1 cellular context compared by ENCODE assay signal in the genomic region with DNA sequence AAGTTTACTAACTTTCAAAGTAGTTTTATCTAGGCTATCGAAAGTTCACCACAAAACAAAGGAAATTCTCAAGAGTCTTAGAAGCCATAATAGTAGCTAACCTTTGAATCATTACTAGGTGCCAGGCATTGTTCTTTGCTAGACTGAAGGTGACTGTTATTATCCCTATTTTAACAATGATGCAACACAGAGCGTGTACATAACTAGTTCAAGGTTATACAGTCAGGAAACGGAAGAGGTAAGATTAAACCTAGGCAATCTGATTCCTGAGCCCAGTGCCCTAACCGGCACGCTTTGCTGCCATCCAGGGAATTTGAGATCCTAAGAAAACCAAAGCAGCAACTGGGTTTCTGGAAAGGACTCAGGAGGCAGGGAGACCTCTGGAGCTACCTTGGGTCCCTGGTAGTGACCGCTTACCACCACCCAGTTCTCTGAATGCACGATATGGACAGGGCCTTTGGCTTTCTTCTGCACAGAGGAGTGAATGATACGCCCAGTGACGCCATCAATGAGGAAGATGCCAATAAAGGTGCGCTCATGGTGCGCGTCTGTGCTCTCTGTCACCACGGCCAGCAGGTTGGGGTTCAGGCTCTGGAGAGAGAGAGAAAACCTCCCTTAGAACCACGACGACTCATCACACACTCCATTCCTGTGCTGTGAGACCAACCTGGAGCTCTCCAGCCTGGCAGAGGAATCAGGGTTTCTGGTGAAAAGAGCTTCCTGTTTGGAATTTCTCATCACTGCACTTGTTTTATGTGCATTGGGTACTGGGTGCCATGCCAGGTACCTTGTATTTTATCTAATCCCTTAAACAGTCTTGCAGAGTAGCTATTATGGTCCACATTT.
TF ChIP-seq lines count a peak whose summit lies in the region.

No MANE protein-coding gene starts in this region.

TF ChIP-seq in HepG2, 621 proteins besides CTCF, POLR2A, EP300 and RAD21 (continued from another document and continues in another):
- TF ChIP-seq, protein P1, sequence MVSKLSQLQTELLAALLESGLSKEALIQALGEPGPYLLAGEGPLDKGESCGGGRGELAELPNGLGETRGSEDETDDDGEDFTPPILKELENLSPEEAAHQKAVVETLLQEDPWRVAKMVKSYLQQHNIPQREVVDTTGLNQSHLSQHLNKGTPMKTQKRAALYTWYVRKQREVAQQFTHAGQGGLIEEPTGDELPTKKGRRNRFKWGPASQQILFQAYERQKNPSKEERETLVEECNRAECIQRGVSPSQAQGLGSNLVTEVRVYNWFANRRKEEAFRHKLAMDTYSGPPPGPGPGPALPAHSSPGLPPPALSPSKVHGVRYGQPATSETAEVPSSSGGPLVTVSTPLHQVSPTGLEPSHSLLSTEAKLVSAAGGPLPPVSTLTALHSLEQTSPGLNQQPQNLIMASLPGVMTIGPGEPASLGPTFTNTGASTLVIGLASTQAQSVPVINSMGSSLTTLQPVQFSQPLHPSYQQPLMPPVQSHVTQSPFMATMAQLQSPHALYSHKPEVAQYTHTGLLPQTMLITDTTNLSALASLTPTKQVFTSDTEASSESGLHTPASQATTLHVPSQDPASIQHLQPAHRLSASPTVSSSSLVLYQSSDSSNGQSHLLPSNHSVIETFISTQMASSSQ (IDR thresholded peaks at IDR 0.05; ENCODE audit: low read depth), result 0 out of 2 replicates have a peak, but pooled peaks have one; percentile 19
- TF ChIP-seq, protein P1 (CRISPR knock-in tag; IDR thresholded peaks at IDR 0.05; ENCODE audit: borderline replicate concordance), result no peak
- TF ChIP-seq, protein P2, sequence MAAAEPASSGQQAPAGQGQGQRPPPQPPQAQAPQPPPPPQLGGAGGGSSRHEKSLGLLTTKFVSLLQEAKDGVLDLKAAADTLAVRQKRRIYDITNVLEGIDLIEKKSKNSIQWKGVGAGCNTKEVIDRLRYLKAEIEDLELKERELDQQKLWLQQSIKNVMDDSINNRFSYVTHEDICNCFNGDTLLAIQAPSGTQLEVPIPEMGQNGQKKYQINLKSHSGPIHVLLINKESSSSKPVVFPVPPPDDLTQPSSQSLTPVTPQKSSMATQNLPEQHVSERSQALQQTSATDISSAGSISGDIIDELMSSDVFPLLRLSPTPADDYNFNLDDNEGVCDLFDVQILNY (CRISPR knock-in tag; conservative IDR thresholded peaks at IDR 0.05), result no peak
- peak; percentile 75 for TF ChIP-seq PITX1 (CRISPR knock-in tag; IDR thresholded peaks at IDR 0.05)
- TF ChIP-seq ZNF891 (CRISPR knock-in tag; IDR thresholded peaks at IDR 0.05), result no peak
- TF ChIP-seq ZNF773 (CRISPR knock-in tag; IDR thresholded peaks at IDR 0.05; ENCODE audit: borderline replicate concordance), result no peak
- TF ChIP-seq CREM (IDR thresholded peaks at IDR 0.05), result peak; percentile 33; the same call in 1 of the 2 replicates
- TF ChIP-seq CREM (CRISPR knock-in tag; IDR thresholded peaks at IDR 0.05), result no peak
- TF ChIP-seq ZNF782 (CRISPR knock-in tag; IDR thresholded peaks at IDR 0.05; ENCODE audit: borderline replicate concordance), result no peak
- TF ChIP-seq, protein P3, sequence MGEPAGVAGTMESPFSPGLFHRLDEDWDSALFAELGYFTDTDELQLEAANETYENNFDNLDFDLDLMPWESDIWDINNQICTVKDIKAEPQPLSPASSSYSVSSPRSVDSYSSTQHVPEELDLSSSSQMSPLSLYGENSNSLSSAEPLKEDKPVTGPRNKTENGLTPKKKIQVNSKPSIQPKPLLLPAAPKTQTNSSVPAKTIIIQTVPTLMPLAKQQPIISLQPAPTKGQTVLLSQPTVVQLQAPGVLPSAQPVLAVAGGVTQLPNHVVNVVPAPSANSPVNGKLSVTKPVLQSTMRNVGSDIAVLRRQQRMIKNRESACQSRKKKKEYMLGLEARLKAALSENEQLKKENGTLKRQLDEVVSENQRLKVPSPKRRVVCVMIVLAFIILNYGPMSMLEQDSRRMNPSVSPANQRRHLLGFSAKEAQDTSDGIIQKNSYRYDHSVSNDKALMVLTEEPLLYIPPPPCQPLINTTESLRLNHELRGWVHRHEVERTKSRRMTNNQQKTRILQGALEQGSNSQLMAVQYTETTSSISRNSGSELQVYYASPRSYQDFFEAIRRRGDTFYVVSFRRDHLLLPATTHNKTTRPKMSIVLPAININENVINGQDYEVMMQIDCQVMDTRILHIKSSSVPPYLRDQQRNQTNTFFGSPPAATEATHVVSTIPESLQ (CRISPR knock-in tag; conservative IDR thresholded peaks at IDR 0.05), result no peak
- no peak for TF ChIP-seq ZNF367 (CRISPR knock-in tag; IDR thresholded peaks at IDR 0.05; ENCODE audit: borderline replicate concordance)
- TF ChIP-seq, protein P4, sequence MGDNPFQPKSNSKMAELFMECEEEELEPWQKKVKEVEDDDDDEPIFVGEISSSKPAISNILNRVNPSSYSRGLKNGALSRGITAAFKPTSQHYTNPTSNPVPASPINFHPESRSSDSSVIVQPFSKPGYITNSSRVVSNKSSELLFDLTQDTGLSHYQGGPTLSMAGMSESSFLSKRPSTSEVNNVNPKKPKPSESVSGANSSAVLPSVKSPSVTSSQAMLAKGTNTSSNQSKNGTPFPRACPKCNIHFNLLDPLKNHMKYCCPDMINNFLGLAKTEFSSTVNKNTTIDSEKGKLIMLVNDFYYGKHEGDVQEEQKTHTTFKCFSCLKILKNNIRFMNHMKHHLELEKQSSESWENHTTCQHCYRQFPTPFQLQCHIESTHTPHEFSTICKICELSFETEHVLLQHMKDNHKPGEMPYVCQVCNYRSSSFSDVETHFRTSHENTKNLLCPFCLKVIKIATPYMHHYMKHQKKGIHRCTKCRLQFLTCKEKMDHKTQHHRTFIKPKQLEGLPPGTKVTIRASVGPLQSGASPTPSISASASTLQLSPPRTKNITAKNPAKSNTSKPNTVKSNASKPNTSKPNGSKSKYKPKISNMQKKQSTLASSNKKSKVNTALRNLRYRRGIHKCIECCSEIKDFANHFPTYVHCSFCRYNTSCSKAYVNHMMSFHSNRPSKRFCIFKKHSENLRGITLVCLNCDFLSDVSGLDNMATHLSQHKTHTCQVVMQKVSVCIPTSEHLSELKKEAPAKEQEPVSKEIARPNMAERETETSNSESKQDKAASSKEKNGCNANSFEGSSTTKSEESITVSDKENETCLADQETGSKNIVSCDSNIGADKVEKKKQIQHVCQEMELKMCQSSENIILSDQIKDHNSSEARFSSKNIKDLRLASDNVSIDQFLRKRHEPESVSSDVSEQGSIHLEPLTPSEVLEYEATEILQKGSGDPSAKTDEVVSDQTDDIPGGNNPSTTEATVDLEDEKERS (CRISPR knock-in tag; IDR thresholded peaks at IDR 0.05), result no peak
- no peak for TF ChIP-seq SRSF1 (optimal IDR thresholded peaks at IDR 0.05; ENCODE audit: low read depth, low read length)
- no peak for TF ChIP-seq ZNF703 (CRISPR knock-in tag; IDR thresholded peaks at IDR 0.05; ENCODE audit: borderline replicate concordance)
- TF ChIP-seq ZNF510 (CRISPR knock-in tag; IDR thresholded peaks at IDR 0.05; ENCODE audit: low read depth), result no peak
- no peak for TF ChIP-seq ZNF746 (CRISPR knock-in tag; IDR thresholded peaks at IDR 0.05)
- TF ChIP-seq KMT2A (CRISPR knock-in tag; IDR thresholded peaks at IDR 0.05), result no peak
- TF ChIP-seq, protein P5, sequence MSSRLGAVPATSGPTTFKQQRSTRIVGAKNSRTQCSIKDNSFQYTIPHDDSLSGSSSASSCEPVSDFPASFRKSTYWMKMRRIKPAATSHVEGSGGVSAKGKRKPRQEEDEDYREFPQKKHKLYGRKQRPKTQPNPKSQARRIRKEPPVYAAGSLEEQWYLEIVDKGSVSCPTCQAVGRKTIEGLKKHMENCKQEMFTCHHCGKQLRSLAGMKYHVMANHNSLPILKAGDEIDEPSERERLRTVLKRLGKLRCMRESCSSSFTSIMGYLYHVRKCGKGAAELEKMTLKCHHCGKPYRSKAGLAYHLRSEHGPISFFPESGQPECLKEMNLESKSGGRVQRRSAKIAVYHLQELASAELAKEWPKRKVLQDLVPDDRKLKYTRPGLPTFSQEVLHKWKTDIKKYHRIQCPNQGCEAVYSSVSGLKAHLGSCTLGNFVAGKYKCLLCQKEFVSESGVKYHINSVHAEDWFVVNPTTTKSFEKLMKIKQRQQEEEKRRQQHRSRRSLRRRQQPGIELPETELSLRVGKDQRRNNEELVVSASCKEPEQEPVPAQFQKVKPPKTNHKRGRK (CRISPR knock-in tag; IDR thresholded peaks at IDR 0.05), result no peak
- TF ChIP-seq GABPA (IDR thresholded peaks at IDR 0.05; ENCODE audit: low read depth, low read length), result no peak
- peak; percentile 64 for TF ChIP-seq GABPA (CRISPR knock-in tag; IDR thresholded peaks at IDR 0.05; ENCODE audit: low read depth)
- TF ChIP-seq HDAC6 (IDR thresholded peaks at IDR 0.05; ENCODE audit: low read depth, low read length), result no peak
- TF ChIP-seq, protein P6, sequence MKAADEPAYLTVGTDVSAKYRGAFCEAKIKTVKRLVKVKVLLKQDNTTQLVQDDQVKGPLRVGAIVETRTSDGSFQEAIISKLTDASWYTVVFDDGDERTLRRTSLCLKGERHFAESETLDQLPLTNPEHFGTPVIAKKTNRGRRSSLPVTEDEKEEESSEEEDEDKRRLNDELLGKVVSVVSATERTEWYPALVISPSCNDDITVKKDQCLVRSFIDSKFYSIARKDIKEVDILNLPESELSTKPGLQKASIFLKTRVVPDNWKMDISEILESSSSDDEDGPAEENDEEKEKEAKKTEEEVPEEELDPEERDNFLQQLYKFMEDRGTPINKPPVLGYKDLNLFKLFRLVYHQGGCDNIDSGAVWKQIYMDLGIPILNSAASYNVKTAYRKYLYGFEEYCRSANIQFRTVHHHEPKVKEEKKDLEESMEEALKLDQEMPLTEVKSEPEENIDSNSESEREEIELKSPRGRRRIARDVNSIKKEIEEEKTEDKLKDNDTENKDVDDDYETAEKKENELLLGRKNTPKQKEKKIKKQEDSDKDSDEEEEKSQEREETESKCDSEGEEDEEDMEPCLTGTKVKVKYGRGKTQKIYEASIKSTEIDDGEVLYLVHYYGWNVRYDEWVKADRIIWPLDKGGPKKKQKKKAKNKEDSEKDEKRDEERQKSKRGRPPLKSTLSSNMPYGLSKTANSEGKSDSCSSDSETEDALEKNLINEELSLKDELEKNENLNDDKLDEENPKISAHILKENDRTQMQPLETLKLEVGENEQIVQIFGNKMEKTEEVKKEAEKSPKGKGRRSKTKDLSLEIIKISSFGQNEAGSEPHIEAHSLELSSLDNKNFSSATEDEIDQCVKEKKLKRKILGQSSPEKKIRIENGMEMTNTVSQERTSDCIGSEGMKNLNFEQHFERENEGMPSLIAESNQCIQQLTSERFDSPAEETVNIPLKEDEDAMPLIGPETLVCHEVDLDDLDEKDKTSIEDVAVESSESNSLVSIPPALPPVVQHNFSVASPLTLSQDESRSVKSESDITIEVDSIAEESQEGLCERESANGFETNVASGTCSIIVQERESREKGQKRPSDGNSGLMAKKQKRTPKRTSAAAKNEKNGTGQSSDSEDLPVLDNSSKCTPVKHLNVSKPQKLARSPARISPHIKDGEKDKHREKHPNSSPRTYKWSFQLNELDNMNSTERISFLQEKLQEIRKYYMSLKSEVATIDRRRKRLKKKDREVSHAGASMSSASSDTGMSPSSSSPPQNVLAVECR (CRISPR knock-in tag; IDR thresholded peaks at IDR 0.05; ENCODE audit: borderline replicate concordance), result no peak; the same call in 1 of the 2 replicates
- 0 out of 2 replicates have a peak, but pooled peaks have one; percentile 26 for TF ChIP-seq ZFP1 (CRISPR knock-in tag; IDR thresholded peaks at IDR 0.05)
- no peak for TF ChIP-seq RFXAP (CRISPR knock-in tag; IDR thresholded peaks at IDR 0.05; ENCODE audit: borderline replicate concordance)
- TF ChIP-seq ZNF552 (CRISPR knock-in tag; IDR thresholded peaks at IDR 0.05; ENCODE audit: borderline replicate concordance), result no peak
- TF ChIP-seq, protein P7, sequence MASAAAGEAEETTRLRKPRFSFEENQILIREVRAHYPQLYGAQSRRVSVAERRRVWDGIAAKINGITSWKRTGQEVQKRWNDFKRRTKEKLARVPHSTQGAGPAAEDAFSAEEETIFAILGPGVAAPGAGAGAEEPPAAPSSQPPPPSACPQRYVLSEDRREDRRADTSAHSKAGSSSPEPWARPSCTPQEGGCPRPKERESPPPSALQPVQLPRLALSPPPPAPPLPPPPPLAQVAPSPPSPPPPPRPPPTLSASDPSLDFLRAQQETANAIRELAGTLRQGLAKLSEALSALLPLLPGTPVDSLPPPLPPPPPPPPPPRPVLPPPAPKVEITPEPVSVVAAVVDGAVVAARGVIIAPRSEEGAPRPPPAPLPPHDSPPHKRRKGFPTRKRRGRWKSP (CRISPR knock-in tag; IDR thresholded peaks at IDR 0.05), result no peak
- TF ChIP-seq, protein P8, sequence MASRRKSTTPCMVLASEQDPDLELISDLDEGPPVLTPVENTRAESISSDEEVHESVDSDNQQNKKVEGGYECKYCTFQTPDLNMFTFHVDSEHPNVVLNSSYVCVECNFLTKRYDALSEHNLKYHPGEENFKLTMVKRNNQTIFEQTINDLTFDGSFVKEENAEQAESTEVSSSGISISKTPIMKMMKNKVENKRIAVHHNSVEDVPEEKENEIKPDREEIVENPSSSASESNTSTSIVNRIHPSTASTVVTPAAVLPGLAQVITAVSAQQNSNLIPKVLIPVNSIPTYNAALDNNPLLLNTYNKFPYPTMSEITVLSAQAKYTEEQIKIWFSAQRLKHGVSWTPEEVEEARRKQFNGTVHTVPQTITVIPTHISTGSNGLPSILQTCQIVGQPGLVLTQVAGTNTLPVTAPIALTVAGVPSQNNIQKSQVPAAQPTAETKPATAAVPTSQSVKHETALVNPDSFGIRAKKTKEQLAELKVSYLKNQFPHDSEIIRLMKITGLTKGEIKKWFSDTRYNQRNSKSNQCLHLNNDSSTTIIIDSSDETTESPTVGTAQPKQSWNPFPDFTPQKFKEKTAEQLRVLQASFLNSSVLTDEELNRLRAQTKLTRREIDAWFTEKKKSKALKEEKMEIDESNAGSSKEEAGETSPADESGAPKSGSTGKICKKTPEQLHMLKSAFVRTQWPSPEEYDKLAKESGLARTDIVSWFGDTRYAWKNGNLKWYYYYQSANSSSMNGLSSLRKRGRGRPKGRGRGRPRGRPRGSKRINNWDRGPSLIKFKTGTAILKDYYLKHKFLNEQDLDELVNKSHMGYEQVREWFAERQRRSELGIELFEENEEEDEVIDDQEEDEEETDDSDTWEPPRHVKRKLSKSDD (CRISPR knock-in tag; IDR thresholded peaks at IDR 0.05; ENCODE audit: low read depth), result no peak
- no peak for TF ChIP-seq NPAS2 (CRISPR knock-in tag; IDR thresholded peaks at IDR 0.05; ENCODE audit: borderline replicate concordance)
- TF ChIP-seq, protein P9, sequence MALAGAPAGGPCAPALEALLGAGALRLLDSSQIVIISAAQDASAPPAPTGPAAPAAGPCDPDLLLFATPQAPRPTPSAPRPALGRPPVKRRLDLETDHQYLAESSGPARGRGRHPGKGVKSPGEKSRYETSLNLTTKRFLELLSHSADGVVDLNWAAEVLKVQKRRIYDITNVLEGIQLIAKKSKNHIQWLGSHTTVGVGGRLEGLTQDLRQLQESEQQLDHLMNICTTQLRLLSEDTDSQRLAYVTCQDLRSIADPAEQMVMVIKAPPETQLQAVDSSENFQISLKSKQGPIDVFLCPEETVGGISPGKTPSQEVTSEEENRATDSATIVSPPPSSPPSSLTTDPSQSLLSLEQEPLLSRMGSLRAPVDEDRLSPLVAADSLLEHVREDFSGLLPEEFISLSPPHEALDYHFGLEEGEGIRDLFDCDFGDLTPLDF (CRISPR knock-in tag; IDR thresholded peaks at IDR 0.05), result no peak
